21 cellular contexts compared by ENCODE assay signal in the genomic region with DNA sequence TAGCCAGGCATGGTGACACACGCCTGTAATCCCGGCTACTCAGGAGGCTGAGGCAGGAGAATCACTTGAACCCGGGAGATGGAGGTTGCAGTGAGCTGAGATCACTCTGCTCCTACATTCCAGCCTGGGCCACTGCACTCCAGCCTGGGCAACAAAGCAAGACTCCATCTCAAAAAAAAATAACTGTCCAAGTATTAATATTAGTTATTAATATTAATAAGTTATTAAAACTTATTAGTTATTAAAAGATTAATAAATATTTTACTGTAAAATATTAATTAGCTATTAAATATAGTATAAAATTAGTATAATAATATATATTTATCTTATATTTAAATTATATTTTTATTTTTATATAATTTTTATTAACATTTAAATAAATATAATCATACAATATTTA. TPM values are rescaled to one million over a fixed set of nuclear protein-coding genes. Genes with fewer than 3 reads are reported as not detected.
"Had no signal": no experiment of that assay in that cellular context is flagged by ENCODE, and none has a peak within 500 bp of the region (broad histone marks: within the 10 kb centered on the region; RNA-seq: fewer than 3 reads in every experiment).

No MANE protein-coding gene starts in this region.

- DNase-seq: Karpas-422, KG1, MG63, NCI-H1092, NCI-H1105 treated with DMSO at 0.1 percent for 48 hours, NCI-H1417 treated with DMSO at 0.1 percent for 48 hours, NCI-H146, NCI-H1694 treated with DMSO at 0.1 percent for 48 hours, NCI-H1930, NCI-H2081, NCI-H2107, NCI-H2227 treated with DMSO at 0.1 percent for 48 hours, NCI-H524, NCI-H526 treated with DMSO at 0.1 percent for 48 hours, NCI-H748 treated with DMSO at 0.1 percent for 48 hours, SHP77, SK-N-SH had no signal

- H3K4me3 ChIP-seq: MG63 had no signal

- H3K27me3 ChIP-seq: MG63 had no signal

- H3K9ac ChIP-seq: SK-N-SH had no signal

- H3K9me3 ChIP-seq: MG63, SK-N-SH had no signal

- H3K27ac ChIP-seq: RWPE1 had no signal

- H3K36me3 ChIP-seq: MG63 had no signal

RNA-seq across cellular contexts. Expression of a gene that starts 19.5 kb away (rescaled TPM):
- total RNA-seq: HT-29, NCI-H460, SK-MEL-5 had no signal
